In genomic region chr17:81511800-81512559, GRCh38 we compare ENCODE assay signal across 8 cellular contexts. TPM values are rescaled to one million over a fixed set of nuclear protein-coding genes. Genes with fewer than 3 reads are reported as not detected.
DNase-seq lines count a peak whose midpoint lies in the region; ATAC-seq and TF ChIP-seq lines count a peak whose summit lies in the region.

No MANE protein-coding gene starts in this region.

- H3K9me3 Mint-ChIP-seq in brain = peaks cover 5 to 19% (median 14%) of the 10 kb centered on the region in 5 experiments
- no peaks in the 10 kb centered on the region for H3K9me3 Mint-ChIP-seq in stimulated activated naive CD8-positive, alpha-beta T cell treated with anti-CD3 and anti-CD28 coated beads, Interleukin-15, Interleukin-2, amounts not matched to agents 100 ng/mL and 50 ng/mL, for 24 hours

- H3K27me3 ChIP-seq in Panc1 (ENCODE audit: control insufficient read depth, insufficient read depth, low read length) (no peaks in the 10 kb centered on the region), left lung (no peaks in the 10 kb centered on the region)

- BruUV-seq in Panc1 (replicated peaks; lab: Mats Ljungman, UMichigan) = TSS peak; percentile 90

- peak overlapping the region; percentile 94 to 98 (median 98) for H3K27ac Mint-ChIP-seq in brain
- H3K27ac Mint-ChIP-seq in stimulated activated naive CD8-positive, alpha-beta T cell treated with anti-CD3 and anti-CD28 coated beads, Interleukin-15, Interleukin-2, amounts not matched to agents 100 ng/mL and 50 ng/mL, for 24 hours = peak overlapping the region; percentile 96

- no peaks in the 10 kb centered on the region for H3K9me3 ChIP-seq in Panc1 (ENCODE audit: control insufficient read depth, insufficient read depth, low read depth, low read length)
- no peaks in the 10 kb centered on the region for H3K9me3 ChIP-seq in left lung

- POLR2A ChIA-PET in Panc1 (lab: Charles Lee) = interaction anchor here (0.6 kb wide), 1 partner anchor 179 kb away, joined by 3 read pairs; no protein-coding TSS in a partner anchor

- H3K36me3 Mint-ChIP-seq in brain = peaks cover 48% of the 10 kb centered on the region
- H3K36me3 Mint-ChIP-seq in stimulated activated naive CD8-positive, alpha-beta T cell treated with anti-CD3 and anti-CD28 coated beads, Interleukin-15, Interleukin-2, amounts not matched to agents 100 ng/mL and 50 ng/mL, for 24 hours (ENCODE audit: low read depth) = peaks cover 39% of the 10 kb centered on the region

- peak overlapping the region; percentile 87 for H3K27ac ChIP-seq in Panc1 (ENCODE audit: low read length)
- peak overlapping the region; percentile 99 to 100 for H3K27ac ChIP-seq in left lung

- DNase-seq in Panc1 (ENCODE audit: low read depth, low spot score) (no peak), left lung (peak; percentile 61 to 87), NCI-H1048 (lab: John Stamatoyannopoulos, UW) (no peak), NCI-H2107 treated with DMSO at 0.1 percent for 48 hours (lab: John Stamatoyannopoulos, UW; ENCODE audit: unreplicated experiment) (no peak)

- in situ Hi-C loops in Panc1 (cut with HindIII; ENCODE audit: low pct_unique_long_range_greater_than_20kb, low sequenced_read_pairs) = no loop called here

- CTCF ChIA-PET in Panc1 (lab: Charles Lee) = interaction anchor here (0.6 kb wide), 1 partner anchor 591 kb away, joined by 6 read pairs; no protein-coding TSS in a partner anchor

- intact Hi-C loops in Panc1 (cut with micrococcal nuclease; ENCODE audit: unreplicated experiment) = no loop called here
- intact Hi-C loops in left lung (cut with DNase I) = loop anchor here in 1 of 2 donors (5.0 kb wide), 1 partner anchor 115 kb away; the partner anchor contains the start of gene BAHCC1

- H3K4me3 ChIP-seq in Panc1 (ENCODE audit: low read depth in 2 of 2, low read length in 2 of 2) (peak overlapping the region; percentile 67 to 100), left lung (peak overlapping the region; percentile 86 to 91)

- H3K27me3 Mint-ChIP-seq in brain = peaks cover 34% of the 10 kb centered on the region
- H3K27me3 Mint-ChIP-seq in stimulated activated naive CD8-positive, alpha-beta T cell treated with anti-CD3 and anti-CD28 coated beads, Interleukin-15, Interleukin-2, amounts not matched to agents 100 ng/mL and 50 ng/mL, for 24 hours = no peaks in the 10 kb centered on the region

- H3K4me3 Mint-ChIP-seq in brain = peak overlapping the region; percentile 94 to 100 (median 99)
- H3K4me3 Mint-ChIP-seq in stimulated activated naive CD8-positive, alpha-beta T cell treated with anti-CD3 and anti-CD28 coated beads, Interleukin-15, Interleukin-2, amounts not matched to agents 100 ng/mL and 50 ng/mL, for 24 hours = peak overlapping the region; percentile 97

- H3K36me3 ChIP-seq in Panc1 (ENCODE audit: control insufficient read depth, insufficient read depth, low read length) (peaks cover 31% of the 10 kb centered on the region), left lung (peaks cover 0 to 40% of the 10 kb centered on the region in 2 donors)

- ATAC-seq in GM21381 (IDR thresholded peaks at IDR 0.05; ENCODE audit: unreplicated experiment) (peak; percentile 4), Panc1 (peak; percentile 17), left lung (peak; percentile 1), GM18861 (IDR thresholded peaks at IDR 0.05; ENCODE audit: unreplicated experiment) (no peak)

- H3K4me1 Mint-ChIP-seq in brain = peaks cover 50% of the 10 kb centered on the region
- peaks cover 36% of the 10 kb centered on the region for H3K4me1 Mint-ChIP-seq in stimulated activated naive CD8-positive, alpha-beta T cell treated with anti-CD3 and anti-CD28 coated beads, Interleukin-15, Interleukin-2, amounts not matched to agents 100 ng/mL and 50 ng/mL, for 24 hours (ENCODE audit: low read depth)

- no peak for TF ChIP-seq CTCF in Panc1 (IDR thresholded peaks at IDR 0.05)
- TF ChIP-seq CTCF in brain (conservative IDR thresholded peaks at IDR 0.05) = no peak
- TF ChIP-seq CTCF in left lung (IDR thresholded peaks at IDR 0.05) = no peak

- peaks cover 21% of the 10 kb centered on the region for H3K4me1 ChIP-seq in Panc1 (ENCODE audit: control insufficient read depth, insufficient read depth, low read length)
- H3K4me1 ChIP-seq in left lung = peaks cover 19 to 43% of the 10 kb centered on the region in 2 donors

RNA-seq across cellular contexts. Expression of gene ACTG1, which starts 0.6 kb away (rescaled TPM):
- 4,502 TPM for total RNA-seq in Panc1 (2021; ENCODE audit: unreplicated experiment)
- polyA plus RNA-seq in Panc1 (2012; ENCODE audit: insufficient read length) = 6,760 TPM
- 5,204 TPM for polyA plus RNA-seq in brain (ENCODE audit: insufficient read depth, low read depth, low replicate concordance)
- total RNA-seq in left lung = 1,000 to 10,000 TPM; 2,607 to 3,206 TPM

RNA-seq across cellular contexts. Expression of gene FSCN2, which starts 16.2 kb away (rescaled TPM):
- total RNA-seq in Panc1 (2021; ENCODE audit: unreplicated experiment) (1.2 TPM), left lung (1 to 10 TPM; 2.1 to 3.4 TPM)
- 9.6 TPM for polyA plus RNA-seq in Panc1 (2012; ENCODE audit: insufficient read length)
- 1.3 TPM for polyA plus RNA-seq in brain (ENCODE audit: insufficient read depth, low read depth, low replicate concordance)

RNA-seq across cellular contexts. Expression of gene FAAP100, which starts 40.2 kb away (rescaled TPM):
- total RNA-seq in Panc1 (2021; ENCODE audit: unreplicated experiment) (265 TPM), left lung (10 to 100 TPM; 28.1 to 28.4 TPM)
- polyA plus RNA-seq in Panc1 (2012; ENCODE audit: insufficient read length) = 232 TPM
- polyA plus RNA-seq in brain (ENCODE audit: insufficient read depth, low read depth, low replicate concordance) = 25.8 TPM

Comparison
In these comparisons a context has a peak if more than half of its experiments do, and no peak if none do; other contexts are left out.
1. DNase-seq: peak in left lung (2 of 2); none in Panc1 (single experiment), NCI-H1048 (single experiment) and NCI-H2107 treated with DMSO at 0.1 percent for 48 hours (single experiment).